Comparison of ENCODE assay signal across 2 cellular contexts in genomic region chr3:125077864-125078263, GRCh38.
TF ChIP-seq lines count a peak whose summit lies in the region.

No MANE protein-coding gene starts in this region.

TF ChIP-seq in IMR-90, 13 proteins besides CTCF, POLR2A, EP300 and RAD21:
- no peak for TF ChIP-seq RFX5 (IDR thresholded peaks at IDR 0.05; ENCODE audit: low read depth, low read length)
- no peak for TF ChIP-seq BHLHE40 (IDR thresholded peaks at IDR 0.05; ENCODE audit: low read depth, low read length)
- no peak for TF ChIP-seq CHD1 (IDR thresholded peaks at IDR 0.05; ENCODE audit: low read depth, low read length)
- no peak for TF ChIP-seq CEBPB (IDR thresholded peaks at IDR 0.05; ENCODE audit: low read depth, low read length)
- no peak for TF ChIP-seq MXI1 (IDR thresholded peaks at IDR 0.05; ENCODE audit: borderline replicate concordance, low read depth, low read length)
- no peak for TF ChIP-seq SMC3 (IDR thresholded peaks at IDR 0.05; ENCODE audit: low read depth, low read length)
- no peak for TF ChIP-seq NFE2L2 (IDR thresholded peaks at IDR 0.05; ENCODE audit: low read depth, low read length)
- no peak for TF ChIP-seq RCOR1 (IDR thresholded peaks at IDR 0.05; ENCODE audit: insufficient replicate concordance, low read length)
- no peak for TF ChIP-seq MAZ (IDR thresholded peaks at IDR 0.05; ENCODE audit: borderline replicate concordance, low read depth, low read length)
- no peak for TF ChIP-seq MAFK (IDR thresholded peaks at IDR 0.05; ENCODE audit: low read depth, low read length)
- TF ChIP-seq FOS (IDR thresholded peaks at IDR 0.05; ENCODE audit: low read depth, low read length), result no peak
- no peak for TF ChIP-seq ELK1 (IDR thresholded peaks at IDR 0.05; ENCODE audit: borderline replicate concordance, low read depth, low read length)
- no peak for TF ChIP-seq USF2 (IDR thresholded peaks at IDR 0.05; ENCODE audit: low read depth, low read length)
TF ChIP-seq in IMR-90: peak in this region for 0.

TF ChIP-seq in GM12878, 131 proteins besides CTCF, POLR2A, EP300 and RAD21:
- peak; percentile 51 for TF ChIP-seq RUNX3 (IDR thresholded peaks at IDR 0.05; ENCODE audit: low read length)
- no peak for TF ChIP-seq ESRRA (IDR thresholded peaks at IDR 0.05; ENCODE audit: low read length)
- peak; percentile 54; the same call in 2 of the 3 replicates for TF ChIP-seq POU2F2 (IDR thresholded peaks at IDR 0.05; ENCODE audit: borderline replicate concordance, low read depth, low read length)
